In the genomic region with DNA sequence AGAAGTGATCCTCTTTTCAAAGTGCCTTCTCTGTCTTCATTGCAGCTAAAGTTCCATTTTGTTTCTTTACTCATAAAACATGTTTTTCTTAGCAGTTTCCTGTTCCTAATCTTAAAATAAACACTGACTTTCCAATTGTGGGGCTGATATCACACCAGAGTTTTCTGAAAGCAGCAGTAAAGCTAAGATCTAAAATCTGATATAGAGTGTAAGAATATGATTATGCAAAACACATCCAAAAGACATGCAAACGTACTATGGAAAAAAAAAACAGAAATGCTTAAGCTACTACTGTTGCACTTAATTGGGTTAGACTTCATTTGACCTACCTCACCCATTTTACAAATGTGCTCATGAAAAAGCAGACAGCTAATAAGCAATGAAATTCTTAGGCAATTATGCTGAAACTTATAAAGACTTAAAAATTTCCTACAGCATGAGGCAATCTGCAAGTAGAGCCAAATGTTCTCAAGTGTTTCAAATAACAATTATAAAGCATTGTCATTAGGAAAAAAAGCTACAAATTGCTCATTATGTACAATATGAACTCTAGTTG, we compare ENCODE assay signal across 13 cellular contexts. TPM values are rescaled to one million over a fixed set of nuclear protein-coding genes. Genes with fewer than 3 reads are reported as not detected.
DNase-seq lines count a peak whose midpoint lies in the region; ATAC-seq, FAIRE-seq and TF ChIP-seq lines count a peak whose summit lies in the region.
"Had no signal": no experiment of that assay in that cellular context is flagged by ENCODE, and none has a peak within 500 bp of the region (broad histone marks: within the 10 kb centered on the region; RNA-seq: fewer than 3 reads in every experiment).

No MANE protein-coding gene starts in this region.

- CTCF ChIA-PET in activated CD8-positive, alpha-beta memory T cell treated with anti-CD3 and anti-CD28 coated beads, Interleukin-2, amount 10 ng/mL, durations not matched to agents 7 days and 5 days (lab: Charles Lee): interaction anchor here (0.7 to 3.1 kb wide), 10 partner anchors 10 to 130 kb away, joined by 3 to 21 read pairs (median 6); a partner anchor contains a TSS

- no peak for TF ChIP-seq POLR2A in Peyer's patch (IDR thresholded peaks at IDR 0.05)

- H3K27ac ChIP-seq in Peyer's patch (peak overlapping the region in 3 of 4 donors; percentile 8 to 55 (median 54)), pancreas (no peak overlapping the region)

- TF ChIP-seq CTCF in Peyer's patch (IDR thresholded peaks at IDR 0.05) (no peak), pancreas (IDR thresholded peaks at IDR 0.05) (no peak)

- H3K4me3 ChIP-seq in Peyer's patch (peak overlapping the region in 2 of 4 donors; percentile 10 to 11), pancreas (no peak overlapping the region)
- H3K4me3 ChIP-seq: lung had no signal

- WGBS in pancreas, 2 donors: 23 to 27% methylated on average over 1 of the region's 1 CpG

- peak; percentile 10 for ATAC-seq in activated CD8-positive, alpha-beta memory T cell treated with anti-CD3 and anti-CD28 coated beads, Interleukin-2, amount 10 ng/mL, durations not matched to agents 7 days and 5 days
- ATAC-seq in effector memory CD8-positive, alpha-beta T cell (replicated peaks): peak; percentile 16
- peak in 3 of 4 donors; percentile 8 to 29 (median 20) for ATAC-seq in pancreas
- no peak for ATAC-seq in esophagus mucosa

- peaks cover 94% of the 10 kb centered on the region for H3K36me3 Mint-ChIP-seq in activated CD8-positive, alpha-beta memory T cell treated with anti-CD3 and anti-CD28 coated beads, Interleukin-2, amount 10 ng/mL, durations not matched to agents 7 days and 5 days
- H3K36me3 Mint-ChIP-seq in effector memory CD8-positive, alpha-beta T cell (ENCODE audit: insufficient read depth): peaks cover 87% of the 10 kb centered on the region

- H3K27me3 ChIP-seq in Peyer's patch (no peaks in the 10 kb centered on the region), pancreas (no peaks in the 10 kb centered on the region)

- H3K36me3 ChIP-seq in Peyer's patch: peaks cover 0 to 4% (median 0%) of the 10 kb centered on the region in 3 donors
- no peaks in the 10 kb centered on the region for H3K36me3 ChIP-seq in pancreas

- no peak for FAIRE-seq in pancreas (lab: Jason Lieb, UNC)
- no peak for FAIRE-seq in HTR-8/SVneo (lab: Jason Lieb, UNC)

- no peak for DNase-seq in activated CD8-positive, alpha-beta memory T cell treated with anti-CD3 and anti-CD28 coated beads, Interleukin-2, amount 10 ng/mL, durations not matched to agents 7 days and 5 days
- DNase-seq in activated CD8-positive, alpha-beta memory T cell treated with anti-CD3 and anti-CD28 coated beads, Interleukin-2, amount 50 U/mL, for 4 hours: no peak
- DNase-seq in Peyer's patch (no peak), pancreas (no peak), NCI-H187 (lab: John Stamatoyannopoulos, UW) (no peak), HTR-8/SVneo (ENCODE audit: insufficient read length, low spot score) (no peak)
- DNase-seq in effector memory CD8-positive, alpha-beta T cell: no peak
- DNase-seq: NCI-H345, RPMI8226, trophoblast cell had no signal

- H3K27ac Mint-ChIP-seq in activated CD8-positive, alpha-beta memory T cell treated with anti-CD3 and anti-CD28 coated beads, Interleukin-2, amount 10 ng/mL, durations not matched to agents 7 days and 5 days: peak overlapping the region; percentile 84
- peak overlapping the region; percentile 90 to 93 for H3K27ac Mint-ChIP-seq in effector memory CD8-positive, alpha-beta T cell

- H3K27me3 Mint-ChIP-seq in activated CD8-positive, alpha-beta memory T cell treated with anti-CD3 and anti-CD28 coated beads, Interleukin-2, amount 10 ng/mL, durations not matched to agents 7 days and 5 days: no peaks in the 10 kb centered on the region
- no peaks in the 10 kb centered on the region for H3K27me3 Mint-ChIP-seq in effector memory CD8-positive, alpha-beta T cell

- H3K4me1 ChIP-seq in Peyer's patch (peaks cover 0 to 15% (median 3%) of the 10 kb centered on the region in 4 donors), pancreas (peaks cover 0 to 20% (median 0%) of the 10 kb centered on the region in 3 donors)

- peaks cover 83% of the 10 kb centered on the region for H3K4me1 Mint-ChIP-seq in activated CD8-positive, alpha-beta memory T cell treated with anti-CD3 and anti-CD28 coated beads, Interleukin-2, amount 10 ng/mL, durations not matched to agents 7 days and 5 days
- H3K4me1 Mint-ChIP-seq in effector memory CD8-positive, alpha-beta T cell (ENCODE audit: low read depth in 2 of 2): peaks cover 71 to 91% of the 10 kb centered on the region in 2 donors

- no peaks in the 10 kb centered on the region for H3K9me3 ChIP-seq in Peyer's patch
- H3K9me3 ChIP-seq in pancreas: no peaks in the 10 kb centered on the region

- H3K9me3 Mint-ChIP-seq in activated CD8-positive, alpha-beta memory T cell treated with anti-CD3 and anti-CD28 coated beads, Interleukin-2, amount 10 ng/mL, durations not matched to agents 7 days and 5 days (ENCODE audit: low read depth): no peaks in the 10 kb centered on the region
- H3K9me3 Mint-ChIP-seq in effector memory CD8-positive, alpha-beta T cell: no peaks in the 10 kb centered on the region

- H3K4me3 Mint-ChIP-seq in activated CD8-positive, alpha-beta memory T cell treated with anti-CD3 and anti-CD28 coated beads, Interleukin-2, amount 10 ng/mL, durations not matched to agents 7 days and 5 days: peak overlapping the region; percentile 100
- peak overlapping the region; percentile 79 to 87 for H3K4me3 Mint-ChIP-seq in effector memory CD8-positive, alpha-beta T cell

- intact Hi-C loops in pancreas (cut with DNase I): no loop called here

RNA-seq across cellular contexts. Expression of a gene that starts 10.5 kb away (rescaled TPM):
- 100 to 1,000 TPM; 231 to 343 TPM for total RNA-seq in activated CD8-positive, alpha-beta memory T cell treated with anti-CD3 and anti-CD28 coated beads, Interleukin-2, amount 10 ng/mL, durations not matched to agents 7 days and 5 days
- total RNA-seq in Peyer's patch (100 to 1,000 TPM in 1 of 4 donors, 10 to 100 TPM in 3; 11.8 to 182 (median 21.0) TPM), pancreas (1 to 10 TPM; 1.2 to 6.4 (median 4.1) TPM), esophagus mucosa (1.3 TPM)
- polyA plus RNA-seq in pancreas: under 1 TPM; 0.47 to 0.68 TPM
- total RNA-seq: dermis microvascular lymphatic vessel endothelial cell had no signal

Comparison
In these comparisons a context has a peak if more than half of its experiments do, and no peak if none do; other contexts are left out.
1. H3K27ac ChIP-seq: peak in Peyer's patch (3 of 4); none in pancreas (0 of 4).